Comparison of ENCODE assay signal across 1 cellular context in genomic region chr5:134506054-134507039, GRCh38.
TF ChIP-seq lines count a peak whose summit lies in the region.

No MANE protein-coding gene starts in this region.

TF ChIP-seq in Ishikawa, 13 proteins besides CTCF, POLR2A, EP300 and RAD21 (continued from another document):
- TF ChIP-seq REST (IDR thresholded peaks at IDR 0.05; ENCODE audit: low read depth) (no peak), MAX (IDR thresholded peaks at IDR 0.05) (0 out of 2 replicates have a peak, but pooled peaks have one; percentile 28), YY1 (IDR thresholded peaks at IDR 0.05; ENCODE audit: low read depth) (no peak), TEAD4 (IDR thresholded peaks at IDR 0.05) (peak; percentile 32; the same call in 1 of the 2 replicates), EGR1 (IDR thresholded peaks at IDR 0.05) (no peak), ZBTB7A (IDR thresholded peaks at IDR 0.05; ENCODE audit: low read depth) (0 out of 2 replicates have a peak, but pooled peaks have one; percentile 34), USF1 (IDR thresholded peaks at IDR 0.05) (no peak), CEBPB (IDR thresholded peaks at IDR 0.05) (no peak), TAF1 (IDR thresholded peaks at IDR 0.05; ENCODE audit: low read depth) (0 out of 2 replicates have a peak, but pooled peaks have one; percentile 25), NFIC (IDR thresholded peaks at IDR 0.05) (no peak)
